In the genomic region with DNA sequence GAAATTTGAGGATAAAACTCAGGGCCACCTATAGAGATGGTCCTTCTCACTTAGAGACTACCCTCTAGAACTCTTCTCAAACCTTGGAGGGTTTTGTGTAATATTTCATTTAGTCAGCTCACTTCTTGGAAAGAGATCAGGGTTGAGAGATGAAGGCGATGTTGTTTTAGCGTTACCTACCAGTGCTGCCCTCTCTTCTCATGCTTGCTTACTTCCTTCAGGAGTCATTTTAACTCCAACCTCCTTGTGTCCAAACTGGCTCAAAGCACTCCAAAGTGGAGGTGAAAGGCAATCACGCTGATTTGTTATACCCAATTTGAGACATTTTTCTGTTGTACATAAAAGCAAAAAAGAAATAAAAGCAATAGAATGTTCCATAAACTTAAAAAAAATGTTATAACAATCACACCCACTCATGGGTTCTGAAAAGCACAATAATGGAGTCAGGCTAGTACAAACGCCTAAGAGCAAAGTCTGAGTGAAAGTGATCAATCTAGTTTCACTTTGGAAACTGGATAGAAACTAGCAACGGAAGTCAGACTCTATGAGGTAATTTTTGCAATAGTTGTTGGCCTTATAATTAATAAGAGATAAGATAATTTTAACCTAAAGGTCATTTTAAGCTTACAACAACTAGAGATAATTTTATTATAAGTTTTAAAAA, we compare ENCODE assay signal across 10 cellular contexts.
DNase-seq lines count a peak whose midpoint lies in the region; ATAC-seq and TF ChIP-seq lines count a peak whose summit lies in the region.
"Had no signal": no experiment of that assay in that cellular context is flagged by ENCODE, and none has a peak within 500 bp of the region (broad histone marks: within the 10 kb centered on the region; RNA-seq: fewer than 3 reads in every experiment).

No MANE protein-coding gene starts in this region.

- no peaks in the 10 kb centered on the region for H3K27me3 ChIP-seq in CD8-positive, alpha-beta T cell (ENCODE audit: insufficient read depth, low read length)
- H3K27me3 ChIP-seq in right lobe of liver, result no peaks in the 10 kb centered on the region

- H3K4me1 ChIP-seq in CD8-positive, alpha-beta T cell (ENCODE audit: insufficient read depth, low read length), result peaks cover 19% of the 10 kb centered on the region
- H3K4me1 ChIP-seq in right lobe of liver, result peaks cover 0 to 12% (median 2%) of the 10 kb centered on the region in 4 donors

- POLR2A ChIA-PET in CD8-positive, alpha-beta T cell (lab: Charles Lee), result interaction anchor here (1.8 kb wide), 1 partner anchor 13 kb away, joined by 6 read pairs; no protein-coding TSS in a partner anchor

- no peak for TF ChIP-seq CTCF in CD8-positive, alpha-beta T cell (IDR thresholded peaks at IDR 0.05)
- no peak for TF ChIP-seq CTCF in right lobe of liver (IDR thresholded peaks at IDR 0.05)
- TF ChIP-seq CTCF in nephron progenitor cell (IDR thresholded peaks at IDR 0.05), result no peak

- no peaks in the 10 kb centered on the region for H3K27me3 Mint-ChIP-seq in CD8-positive, alpha-beta T cell (ENCODE audit: low read depth)
- H3K27me3 Mint-ChIP-seq in T-helper 2 cell treated with Interferon-gamma antibody and Interleukin-4, amounts not matched to agents 5 μg/mL and 100 μg/mL, for 36 hours (ENCODE audit: low read depth), result no peaks in the 10 kb centered on the region
- H3K27me3 Mint-ChIP-seq in nephron progenitor cell (ENCODE audit: low read depth, poor library complexity), result peaks cover 11% of the 10 kb centered on the region

- CTCF ChIA-PET in CD8-positive, alpha-beta T cell (lab: Charles Lee), result interaction anchor here (1.5 kb wide), 1 partner anchor 82 kb away, joined by 3 read pairs; no protein-coding TSS in a partner anchor

- 34% methylated on average over 5 of the region's 5 CpGs for WGBS in right lobe of liver (ENCODE audit: insufficient coverage, low coverage, low lambda C conversion rate, missing lambda C conversion rate)

- peaks cover 29% of the 10 kb centered on the region for H3K36me3 Mint-ChIP-seq in CD8-positive, alpha-beta T cell
- H3K36me3 Mint-ChIP-seq in T-helper 2 cell treated with Interferon-gamma antibody and Interleukin-4, amounts not matched to agents 5 μg/mL and 100 μg/mL, for 36 hours (ENCODE audit: low read depth), result peaks cover 24% of the 10 kb centered on the region
- H3K36me3 Mint-ChIP-seq in nephron progenitor cell (ENCODE audit: low read depth), result peaks cover 39% of the 10 kb centered on the region

- TF ChIP-seq POLR2A in right lobe of liver (IDR thresholded peaks at IDR 0.05), result no peak

- peak overlapping the region; percentile 18 for H3K4me3 ChIP-seq in CD8-positive, alpha-beta T cell (ENCODE audit: low read depth, low read length)
- H3K4me3 ChIP-seq in right lobe of liver, result peak overlapping the region in 1 of 3 donors; percentile 11

- peaks cover 32% of the 10 kb centered on the region for H3K4me1 Mint-ChIP-seq in CD8-positive, alpha-beta T cell (ENCODE audit: low read depth)
- peaks cover 20% of the 10 kb centered on the region for H3K4me1 Mint-ChIP-seq in T-helper 2 cell treated with Interferon-gamma antibody and Interleukin-4, amounts not matched to agents 5 μg/mL and 100 μg/mL, for 36 hours (ENCODE audit: low read depth)
- H3K4me1 Mint-ChIP-seq in nephron progenitor cell, result no peaks in the 10 kb centered on the region

- no peaks in the 10 kb centered on the region for H3K9me3 ChIP-seq in CD8-positive, alpha-beta T cell (ENCODE audit: low read length)
- no peaks in the 10 kb centered on the region for H3K9me3 ChIP-seq in right lobe of liver

- peak overlapping the region; percentile 74 for H3K4me3 Mint-ChIP-seq in CD8-positive, alpha-beta T cell
- peak overlapping the region; percentile 80 for H3K4me3 Mint-ChIP-seq in T-helper 2 cell treated with Interferon-gamma antibody and Interleukin-4, amounts not matched to agents 5 μg/mL and 100 μg/mL, for 36 hours
- no peak overlapping the region for H3K4me3 Mint-ChIP-seq in nephron progenitor cell

- H3K9me3 Mint-ChIP-seq in CD8-positive, alpha-beta T cell, result no peaks in the 10 kb centered on the region
- no peaks in the 10 kb centered on the region for H3K9me3 Mint-ChIP-seq in T-helper 2 cell treated with Interferon-gamma antibody and Interleukin-4, amounts not matched to agents 5 μg/mL and 100 μg/mL, for 36 hours
- H3K9me3 Mint-ChIP-seq in nephron progenitor cell, result peaks cover 12% of the 10 kb centered on the region

- H3K36me3 ChIP-seq in CD8-positive, alpha-beta T cell (ENCODE audit: insufficient read depth, low read length), result no peaks in the 10 kb centered on the region
- H3K36me3 ChIP-seq in right lobe of liver, result no peaks in the 10 kb centered on the region

- peak overlapping the region; percentile 30 for H3K27ac ChIP-seq in CD8-positive, alpha-beta T cell (ENCODE audit: low read depth, low read length)
- peak overlapping the region; percentile 58 to 78 (median 78) for H3K27ac ChIP-seq in right lobe of liver

- intact Hi-C loops in CD8-positive, alpha-beta T cell (cut with DNase I, micrococcal nuclease), result loop anchor here in 1 of 2 experiments (2.0 kb wide), 1 partner anchor 13 kb away; no protein-coding TSS in a partner anchor
- intact Hi-C loops in right lobe of liver (cut with DNase I) (no loop called here), head of caudate nucleus (cut with DNase I) (no loop called here)

- peak; percentile 93 for ATAC-seq in CD8-positive, alpha-beta T cell
- peak; percentile 74 for ATAC-seq in GM21381 (IDR thresholded peaks at IDR 0.05; ENCODE audit: unreplicated experiment)
- peak; percentile 87 to 93 (median 89) for ATAC-seq in right lobe of liver

- peak overlapping the region; percentile 91 for H3K27ac Mint-ChIP-seq in CD8-positive, alpha-beta T cell
- H3K27ac Mint-ChIP-seq in T-helper 2 cell treated with Interferon-gamma antibody and Interleukin-4, amounts not matched to agents 5 μg/mL and 100 μg/mL, for 36 hours, result peak overlapping the region; percentile 86
- no peak overlapping the region for H3K27ac Mint-ChIP-seq in nephron progenitor cell

- no peak for DNase-seq in CD8-positive, alpha-beta T cell
- DNase-seq in T-helper 2 cell treated with Interferon-gamma antibody and Interleukin-4, amounts not matched to agents 5 μg/mL and 100 μg/mL, for 36 hours (ENCODE audit: low spot score), result no peak
- no peak for DNase-seq in right lobe of liver
- DNase-seq in KG1 (lab: John Stamatoyannopoulos, UW), result no peak
- DNase-seq in head of caudate nucleus, result no peak
- no peak for DNase-seq in OCI-M1 (lab: John Stamatoyannopoulos, UW)
- no peak for DNase-seq in nephron progenitor cell
- DNase-seq: COR-L47, NCI-H1092 treated with DMSO at 0.1 percent for 48 hours had no signal
